16 cellular contexts compared by ENCODE assay signal in the genomic region with DNA sequence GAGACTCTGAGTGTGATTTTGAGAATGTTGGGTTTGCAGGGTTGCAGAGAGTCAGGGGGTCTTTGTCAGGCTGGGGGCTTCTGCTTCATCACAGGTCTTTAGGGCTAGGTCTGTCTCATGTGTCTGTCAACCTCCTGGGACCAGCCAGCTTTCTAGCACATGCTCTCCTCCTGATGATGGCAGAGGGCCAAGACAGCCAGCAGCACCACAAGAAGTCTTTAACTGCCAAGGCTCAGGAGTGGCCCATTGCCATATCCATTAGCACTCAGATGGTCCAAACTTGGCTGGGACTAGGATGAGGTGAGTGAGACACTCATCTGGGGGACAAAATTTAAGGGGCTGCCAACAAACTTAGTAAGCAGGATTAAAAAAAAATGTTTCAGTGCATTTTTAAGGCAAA.
DNase-seq lines count a peak whose midpoint lies in the region; ATAC-seq and TF ChIP-seq lines count a peak whose summit lies in the region.
"Had no signal": no experiment of that assay in that cellular context is flagged by ENCODE, and none has a peak within 500 bp of the region (broad histone marks: within the 10 kb centered on the region; RNA-seq: fewer than 3 reads in every experiment).

No MANE protein-coding gene starts in this region.

- no peaks in the 10 kb centered on the region for H3K4me1 ChIP-seq in spleen
- H3K4me1 ChIP-seq in suprapubic skin, result no peaks in the 10 kb centered on the region

- H3K4me3 ChIP-seq in spleen (no peak overlapping the region), suprapubic skin (no peak overlapping the region)

- TF ChIP-seq POLR2A in spleen (IDR thresholded peaks at IDR 0.05) (no peak), suprapubic skin (IDR thresholded peaks at IDR 0.05) (no peak)

- DNase-seq in NCI-H748 (lab: John Stamatoyannopoulos, UW; ENCODE audit: unreplicated experiment) (peak; percentile 53), NCI-H748 treated with DMSO at 0.1 percent for 48 hours (lab: John Stamatoyannopoulos, UW) (no peak), NCI-H1694 treated with DMSO at 0.1 percent for 48 hours (lab: John Stamatoyannopoulos, UW) (peak; percentile 74), cerebellar nuclear complex (lab: John Stamatoyannopoulos, UW) (peak; percentile 45 to 68), spleen (peak; percentile 24), suprapubic skin (ENCODE audit: low spot score in 2 of 2) (no peak)
- no peak for DNase-seq in effector CD4-positive, alpha-beta T cell
- DNase-seq: activated effector memory CD4-positive, alpha-beta T cell treated with Interleukin-2 at 50 U/mL for 16 hours; CD8-positive, alpha-beta T cell; cortex of kidney; GF-D8; NCI-H2029 treated with DMSO at 0.1 percent for 48 hours; stimulated activated naive CD8-positive, alpha-beta T cell treated with anti-CD3 and anti-CD28 coated beads, Interleukin-15, amount 100 ng/mL, for 72 hours had no signal

- H3K9me3 ChIP-seq in spleen (peaks cover 0 to 22% (median 6%) of the 10 kb centered on the region in 8 donors), suprapubic skin (no peaks in the 10 kb centered on the region)

- intact Hi-C loops in spleen (cut with DNase I; ENCODE audit: low total_unique reads), result no loop called here

- TF ChIP-seq CTCF in spleen (IDR thresholded peaks at IDR 0.05 in 8 of 11, conservative IDR thresholded peaks at IDR 0.05 in 3 of 11) (no peak), suprapubic skin (IDR thresholded peaks at IDR 0.05) (no peak)

- H3K36me3 ChIP-seq in spleen (no peaks in the 10 kb centered on the region), suprapubic skin (no peaks in the 10 kb centered on the region)

- no peaks in the 10 kb centered on the region for H3K27me3 ChIP-seq in spleen (replicated peaks in 1 of 7)
- no peaks in the 10 kb centered on the region for H3K27me3 ChIP-seq in suprapubic skin

- no peak for ATAC-seq in HG02870 (IDR thresholded peaks at IDR 0.05; ENCODE audit: unreplicated experiment)
- ATAC-seq: CD8-positive, alpha-beta T cell; HCT116; natural killer cell treated with Interleukin-12 subunit alpha and Interleukin-12 subunit beta and Interleukin-15 and Interleukin-18, amount 100 ng/mL, for 72 hours; stimulated activated naive CD8-positive, alpha-beta T cell treated with anti-CD3 and anti-CD28 coated beads, Interleukin-15, amount 100 ng/mL, for 72 hours had no signal

- no peak for TF ChIP-seq EP300 in suprapubic skin (IDR thresholded peaks at IDR 0.05)

- H3K27ac ChIP-seq in spleen (no peak overlapping the region), suprapubic skin (no peak overlapping the region)

Comparison
In these comparisons a context has a peak if more than half of its experiments do, and no peak if none do; other contexts are left out.
1. DNase-seq: peak in NCI-H748 (single experiment), NCI-H1694 treated with DMSO at 0.1 percent for 48 hours (single experiment), cerebellar nuclear complex (2 of 2) and spleen (single experiment); none in NCI-H748 treated with DMSO at 0.1 percent for 48 hours (single experiment), effector CD4-positive, alpha-beta T cell (single experiment) and suprapubic skin (0 of 2).